25 cellular contexts compared by ENCODE assay signal in the genomic region with DNA sequence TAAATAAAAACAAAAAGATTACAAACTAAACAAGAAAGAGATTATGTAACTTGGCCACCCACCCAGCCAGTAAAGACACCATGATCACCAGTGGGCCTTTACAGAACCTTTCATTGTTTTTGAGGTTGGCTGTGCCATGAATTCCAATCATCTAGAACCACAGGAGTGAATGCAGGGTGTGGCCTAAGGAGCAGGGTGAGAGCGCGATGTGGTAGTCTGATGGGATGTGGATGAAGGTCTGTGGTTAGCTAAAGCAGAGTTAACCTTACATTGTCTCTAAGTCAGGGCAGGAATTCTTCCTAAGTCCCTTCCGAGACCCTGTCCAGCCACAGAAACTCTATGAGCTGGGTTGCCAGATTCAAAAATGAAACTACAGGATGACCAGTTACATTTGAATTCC. TPM values are rescaled to one million over a fixed set of nuclear protein-coding genes. Genes with fewer than 3 reads are reported as not detected.
A peak's percentile ranks its signal among the peaks of the same experiment; 100 is the strongest.
DNase-seq lines count a peak whose midpoint lies in the region; ATAC-seq and TF ChIP-seq lines count a peak whose summit lies in the region.
"Had no signal": no experiment of that assay in that cellular context is flagged by ENCODE, and none has a peak within 500 bp of the region (broad histone marks: within the 10 kb centered on the region; RNA-seq: fewer than 3 reads in every experiment).

No MANE protein-coding gene starts in this region.

- H3K4me3 ChIP-seq in PC-3 (ENCODE audit: low read length) (no peak overlapping the region), neuronal stem cell (ENCODE audit: low read length in 2 of 2) (no peak overlapping the region)
- H3K4me3 ChIP-seq: GM12878, psoas muscle had no signal

- no peak for ATAC-seq in PC-3
- no peak for ATAC-seq in GM18907 (IDR thresholded peaks at IDR 0.05; ENCODE audit: unreplicated experiment)
- ATAC-seq in HG03571 (IDR thresholded peaks at IDR 0.05; ENCODE audit: unreplicated experiment): no peak
- ATAC-seq: activated naive CD8-positive, alpha-beta T cell treated with anti-CD3 and anti-CD28 coated beads, Interleukin-2, amount 50 U/mL, for 24 hours; effector memory CD8-positive, alpha-beta T cell; GM12878 had no signal

- H3K27ac ChIP-seq in PC-3 (ENCODE audit: low read length): no peak overlapping the region
- no peak overlapping the region for H3K27ac ChIP-seq in neuronal stem cell (replicated peaks; ENCODE audit: low read length)
- H3K27ac ChIP-seq: psoas muscle had no signal

- H3K23ac ChIP-seq in neuronal stem cell (ENCODE audit: low read depth, low read length, poor library complexity): no peak overlapping the region

- H3K27me3 ChIP-seq in PC-3 (ENCODE audit: low read length): no peaks in the 10 kb centered on the region
- no peaks in the 10 kb centered on the region for H3K27me3 ChIP-seq in neuronal stem cell (ENCODE audit: control insufficient read depth in 3 of 3, insufficient read depth in 3 of 3, low read depth in 1 of 3, low read length in 3 of 3)

- no peak overlapping the region for H2BK5ac ChIP-seq in neuronal stem cell (ENCODE audit: low read length)

- H3K14ac ChIP-seq in neuronal stem cell (ENCODE audit: low read length): no peak overlapping the region

- no peak overlapping the region for H2BK120ac ChIP-seq in neuronal stem cell (ENCODE audit: low read depth, low read length)

- H3K9me2 ChIP-seq in PC-3 (replicated peaks; ENCODE audit: low read length): no peaks in the 10 kb centered on the region
- H3K9me2 ChIP-seq: SK-N-SH had no signal

- intact Hi-C loops in PC-3 (cut with micrococcal nuclease): loop anchor here (10.0 kb wide), 1 partner anchor 728 kb away; no protein-coding TSS in a partner anchor

- no peak overlapping the region for H4K91ac ChIP-seq in neuronal stem cell (ENCODE audit: low read depth, low read length, poor library complexity)

- H2BK15ac ChIP-seq in neuronal stem cell (ENCODE audit: low read length): no peak overlapping the region

- H4K8ac ChIP-seq in neuronal stem cell (ENCODE audit: low read depth, low read length): no peak overlapping the region

- no peaks in the 10 kb centered on the region for H3K79me1 ChIP-seq in neuronal stem cell (ENCODE audit: low read depth, low read length)

- no peaks in the 10 kb centered on the region for H4K20me1 ChIP-seq in PC-3 (ENCODE audit: low read length)

- H3K18ac ChIP-seq in neuronal stem cell (ENCODE audit: low read length): peak overlapping the region; percentile 36

- POLR2A ChIA-PET in PC-3 (lab: Charles Lee; ENCODE audit: unreplicated experiment): interaction anchor here (0.6 kb wide), 1 partner anchor 379 kb away, joined by 4 read pairs; no protein-coding TSS in a partner anchor

- H3K9ac ChIP-seq in PC-3 (ENCODE audit: low read length) (no peak overlapping the region), neuronal stem cell (ENCODE audit: low read depth, low read length, poor library complexity) (no peak overlapping the region)
- H3K9ac ChIP-seq: SK-N-SH had no signal

- H3K36me3 ChIP-seq in PC-3 (ENCODE audit: low read depth, low read length) (no peaks in the 10 kb centered on the region), neuronal stem cell (replicated peaks in 1 of 2; ENCODE audit: control insufficient read depth in 2 of 2, insufficient read depth in 2 of 2, low read length in 2 of 2) (no peaks in the 10 kb centered on the region)

- peak overlapping the region; percentile 44; the same call in 1 of the 2 replicates for H3K4me2 ChIP-seq in PC-3 (ENCODE audit: low read length)
- H3K4me2 ChIP-seq in neuronal stem cell (ENCODE audit: insufficient read depth, low read length, poor library complexity, severe bottlenecking): no peak overlapping the region
- H3K4me2 ChIP-seq: SK-N-SH had no signal

- BruUV-seq in PC-3 (replicated peaks; lab: Mats Ljungman, UMichigan): no TSS peak

- no peak overlapping the region for H3K4ac ChIP-seq in neuronal stem cell (ENCODE audit: low read length)

- DNase-seq in H4 (ENCODE audit: low spot score) (peak; percentile 29), PC-3 (no peak), cerebellar cortex (ENCODE audit: low spot score) (peak; percentile 61), neuronal stem cell (ENCODE audit: low spot score) (no peak), iPS-NIHi11 (ENCODE audit: low spot score) (no peak)
- DNase-seq: activated CD4-positive, alpha-beta memory T cell treated with anti-CD3 and anti-CD28 coated beads for 36 hours; activated CD4-positive, alpha-beta T cell treated with anti-CD3 and anti-CD28 coated beads for 1 hour; activated naive CD4-positive, alpha-beta T cell; activated naive CD8-positive, alpha-beta T cell treated with anti-CD3 and anti-CD28 coated beads, Interleukin-2, amount 50 U/mL, for 24 hours; Calu3; caudate nucleus; effector memory CD8-positive, alpha-beta T cell; EL; H9; IMR-90; naive B cell; occipital lobe; OCI-M1; psoas muscle; stimulated activated CD4-positive, alpha-beta T cell treated with anti-CD3 and anti-CD28 coated beads, Interleukin-15, amount 100 ng/mL, for 24 hours; stimulated activated CD4-positive, alpha-beta T cell treated with anti-CD3 and anti-CD28 coated beads, Interleukin-4, amount 100 ng/mL, for 4 hours had no signal

- H2AFZ ChIP-seq in PC-3 (ENCODE audit: low read length): no peak overlapping the region
- H2AFZ ChIP-seq in neuronal stem cell (ENCODE audit: low read length): no peak overlapping the region

- no CpG with 5 or more reads among the region's 3 CpGs for WGBS in neuronal stem cell (ENCODE audit: extremely low coverage in 2 of 2, insufficient read length in 2 of 2, insufficient replicate concordance in 1 of 2), 2 donors

- H3K9me3 ChIP-seq in PC-3 (ENCODE audit: low read length) (no peaks in the 10 kb centered on the region), neuronal stem cell (replicated peaks in 1 of 2; ENCODE audit: control insufficient read depth in 2 of 2, insufficient read depth in 1 of 2, low read depth in 1 of 2, low read length in 2 of 2) (no peaks in the 10 kb centered on the region)
- H3K9me3 ChIP-seq: psoas muscle, SK-N-SH had no signal

- TF ChIP-seq CTCF in PC-3 (conservative IDR thresholded peaks at IDR 0.05; ENCODE audit: low read depth, low read length): no peak

- CTCF ChIA-PET in PC-3 (lab: Charles Lee): interaction anchor here (0.5 to 1.4 kb wide), 8 partner anchors 9 to 1877 kb away, joined by 3 to 8 read pairs (median 6); no protein-coding TSS in a partner anchor

- H2AK5ac ChIP-seq in neuronal stem cell (ENCODE audit: low read depth, low read length): no peak overlapping the region

- H3K4me1 ChIP-seq in PC-3 (ENCODE audit: insufficient read depth, low read length): peaks cover 21% of the 10 kb centered on the region
- H3K4me1 ChIP-seq in neuronal stem cell (ENCODE audit: control insufficient read depth in 2 of 2, insufficient read depth in 1 of 2, low read depth in 1 of 2, low read length in 2 of 2): peaks cover 12 to 18% of the 10 kb centered on the region in 2 donors
- H3K4me1 ChIP-seq: psoas muscle had no signal

- no peaks in the 10 kb centered on the region for H3F3A ChIP-seq in PC-3 (ENCODE audit: low read length, unreplicated experiment)

- H3K79me2 ChIP-seq in PC-3 (ENCODE audit: low read length): no peaks in the 10 kb centered on the region

- peak overlapping the region; percentile 14 for H2BK12ac ChIP-seq in neuronal stem cell (ENCODE audit: low read length)

RNA-seq across cellular contexts. Expression of a gene that starts 54.0 kb away (rescaled TPM):
- 150 and 180 TPM in 2 replicates for total RNA-seq in H4 (2014; rRNA removed; shearing (Covaris generic))
- 354 and 434 TPM in 2 replicates for total RNA-seq in PC-3 (2014; rRNA removed)
- 95.8 TPM for polyA plus RNA-seq in neuronal stem cell (2013, experiment 1 of 2)
- polyA plus RNA-seq in neuronal stem cell (2013, experiment 2 of 2): 96.2 TPM

Comparison
In these comparisons a context has a peak if more than half of its experiments do, and no peak if none do; other contexts are left out.
1. DNase-seq: peak in H4 (single experiment) and cerebellar cortex (single experiment); none in PC-3 (single experiment), neuronal stem cell (single experiment) and iPS-NIHi11 (single experiment).